1 cellular context compared by ENCODE assay signal in genomic region chr15:88337993-88338392, GRCh38.
TF ChIP-seq lines count a peak whose summit lies in the region.

No MANE protein-coding gene starts in this region.

TF ChIP-seq in HCT116, 20 proteins besides CTCF, POLR2A, EP300 and RAD21 (continued from another document):
- TF ChIP-seq REST (IDR thresholded peaks at IDR 0.05; ENCODE audit: low read depth) (no peak), ELF1 (IDR thresholded peaks at IDR 0.05; ENCODE audit: borderline replicate concordance, low read depth) (no peak), TCF7L2 (IDR thresholded peaks at IDR 0.05; ENCODE audit: borderline replicate concordance, extremely low read depth, insufficient read depth, insufficient read length) (no peak), ZBTB33 (IDR thresholded peaks at IDR 0.05; ENCODE audit: extremely low read depth, insufficient replicate concordance, low read length) (no peak), MAX (IDR thresholded peaks at IDR 0.05) (no peak), EGR1 (IDR thresholded peaks at IDR 0.05; ENCODE audit: low read depth) (no peak), ZNF274 (IDR thresholded peaks at IDR 0.05; ENCODE audit: low read depth, low read length) (no peak), EZH2phosphoT487 (IDR thresholded peaks at IDR 0.05; ENCODE audit: borderline replicate concordance) (no peak), ZFX (IDR thresholded peaks at IDR 0.05) (no peak), FOSL1 (IDR thresholded peaks at IDR 0.05; ENCODE audit: low read depth) (no peak), YY1 (IDR thresholded peaks at IDR 0.05; ENCODE audit: extremely low read depth, insufficient replicate concordance, low read depth, low read length) (no peak), POLR2AphosphoS5 (IDR thresholded peaks at IDR 0.05; ENCODE audit: low read depth, low read length) (no peak)
TF ChIP-seq in HCT116: peak in this region for 0.
